Comparison of ENCODE assay signal across 8 cellular contexts in genomic region chr2:73985318-73986084, GRCh38. TPM values are rescaled to one million over a fixed set of nuclear protein-coding genes. Genes with fewer than 3 reads are reported as not detected.
DNase-seq lines count a peak whose midpoint lies in the region; ATAC-seq and TF ChIP-seq lines count a peak whose summit lies in the region.

No MANE protein-coding gene starts in this region.

- no peak for TF ChIP-seq CTCF in Calu3 (IDR thresholded peaks at IDR 0.05; ENCODE audit: unreplicated experiment)
- TF ChIP-seq CTCF in testis (IDR thresholded peaks at IDR 0.05): no peak

- H3K27ac Mint-ChIP-seq in Calu3 (ENCODE audit: unreplicated experiment): peak overlapping the region; percentile 74
- H3K27ac Mint-ChIP-seq in activated CD4-positive, alpha-beta T cell treated with anti-CD3 and anti-CD28 coated beads, Interleukin-2, amount 10 ng/mL, durations not matched to agents 24 days and 14 days: peak overlapping the region; percentile 88

- peak overlapping the region; percentile 3; the same call in 1 of the 2 replicates for H3K27ac ChIP-seq in Karpas-422 (ENCODE audit: low read length)
- peak overlapping the region; percentile 73 for H3K27ac ChIP-seq in muscle layer of colon (ENCODE audit: low read depth, low read length)
- peak overlapping the region in 1 of 2 donors; percentile 57 for H3K27ac ChIP-seq in testis

- H3K36me3 ChIP-seq in Karpas-422 (ENCODE audit: insufficient read depth, low read length) (peaks cover 26% of the 10 kb centered on the region), muscle layer of colon (ENCODE audit: insufficient read depth, low read length) (no peaks in the 10 kb centered on the region), testis (ENCODE audit: low read depth, missing control alignments) (no peaks in the 10 kb centered on the region)

- intact Hi-C loops in Calu3 (cut with micrococcal nuclease; ENCODE audit: unreplicated experiment) (no loop called here), testis (cut with DNase I; ENCODE audit: low total_unique reads) (no loop called here)
- intact Hi-C loops in activated CD4-positive, alpha-beta T cell treated with anti-CD3 and anti-CD28 coated beads, Interleukin-2, amount 10 ng/mL, durations not matched to agents 24 days and 14 days (cut with micrococcal nuclease): loop anchor here (1.0 to 5.0 kb wide), 6 partner anchors 13 to 161 kb away; partner anchors contain the start of genes BOLA3, DGUOK and STAMBP

- peaks cover 58% of the 10 kb centered on the region for H3K4me1 ChIP-seq in Karpas-422 (ENCODE audit: low read length)
- H3K4me1 ChIP-seq in muscle layer of colon (ENCODE audit: insufficient read depth, low read length): peaks cover 37% of the 10 kb centered on the region
- peaks cover 19% of the 10 kb centered on the region for H3K4me1 ChIP-seq in testis

- H2AFZ ChIP-seq in Karpas-422 (ENCODE audit: low read length): peak overlapping the region; percentile 25

- DNase-seq in Calu3 (peak; percentile 28), Karpas-422 (peak; percentile 81), testis (no peak), occipital lobe (lab: John Stamatoyannopoulos, UW) (no peak)
- DNase-seq in activated CD4-positive, alpha-beta T cell treated with anti-CD3 and anti-CD28 coated beads, Interleukin-2, amount 10 ng/mL, durations not matched to agents 24 days and 14 days: peak; percentile 83
- DNase-seq in effector CD8-positive, alpha-beta T cell (lab: John Stamatoyannopoulos, UW): peak; percentile 43

- H4K20me1 ChIP-seq in Karpas-422 (ENCODE audit: insufficient read depth, low read depth, low read length): peaks cover 33% of the 10 kb centered on the region

- TF ChIP-seq POLR2A in testis (IDR thresholded peaks at IDR 0.05): no peak

- H3K4me3 Mint-ChIP-seq in Calu3 (ENCODE audit: low read depth, unreplicated experiment): peak overlapping the region; percentile 81
- peak overlapping the region; percentile 87 for H3K4me3 Mint-ChIP-seq in activated CD4-positive, alpha-beta T cell treated with anti-CD3 and anti-CD28 coated beads, Interleukin-2, amount 10 ng/mL, durations not matched to agents 24 days and 14 days

- no peaks in the 10 kb centered on the region for H3K9me2 ChIP-seq in Karpas-422 (replicated peaks; ENCODE audit: insufficient read depth, low read length)

- H3K9ac ChIP-seq in Karpas-422 (ENCODE audit: low read length): peak overlapping the region; percentile 80
- H3K9ac ChIP-seq in muscle layer of colon (ENCODE audit: low read length): no peak overlapping the region

- no peaks in the 10 kb centered on the region; the same call in 1 of the 2 replicates for H3K27me3 ChIP-seq in Karpas-422 (ENCODE audit: low read length)
- peaks cover 0 to 6% of the 10 kb centered on the region in 2 donors for H3K27me3 ChIP-seq in muscle layer of colon (ENCODE audit: control insufficient read depth in 1 of 2, insufficient read depth in 2 of 2, low read length in 2 of 2)
- H3K27me3 ChIP-seq in testis: no peaks in the 10 kb centered on the region

- H3K79me2 ChIP-seq in Karpas-422 (ENCODE audit: low read length): peaks cover 51% of the 10 kb centered on the region

- H3K4me2 ChIP-seq in Karpas-422 (ENCODE audit: low read depth, low read length, poor library complexity, severe bottlenecking): peak overlapping the region; percentile 76

- 11 to 13% methylated on average over 15 to 23 of the region's 64 CpGs for WGBS in testis, 2 donors

- no TSS peak for BruUV-seq in Calu3 (replicated peaks; lab: Mats Ljungman, UMichigan)

- H3K36me3 Mint-ChIP-seq in Calu3 (ENCODE audit: insufficient read depth, unreplicated experiment): peaks cover 85% of the 10 kb centered on the region
- H3K36me3 Mint-ChIP-seq in activated CD4-positive, alpha-beta T cell treated with anti-CD3 and anti-CD28 coated beads, Interleukin-2, amount 10 ng/mL, durations not matched to agents 24 days and 14 days (ENCODE audit: low read depth): peaks cover 38% of the 10 kb centered on the region

- H3K4me1 Mint-ChIP-seq in Calu3 (ENCODE audit: low read depth, unreplicated experiment): peaks cover 72% of the 10 kb centered on the region
- H3K4me1 Mint-ChIP-seq in activated CD4-positive, alpha-beta T cell treated with anti-CD3 and anti-CD28 coated beads, Interleukin-2, amount 10 ng/mL, durations not matched to agents 24 days and 14 days: peaks cover 72% of the 10 kb centered on the region

- no peaks in the 10 kb centered on the region for H3K9me3 Mint-ChIP-seq in Calu3 (ENCODE audit: low read depth, unreplicated experiment)
- peaks cover under 1% of the 10 kb centered on the region for H3K9me3 Mint-ChIP-seq in activated CD4-positive, alpha-beta T cell treated with anti-CD3 and anti-CD28 coated beads, Interleukin-2, amount 10 ng/mL, durations not matched to agents 24 days and 14 days

- H3K27me3 Mint-ChIP-seq in Calu3 (ENCODE audit: unreplicated experiment): no peaks in the 10 kb centered on the region
- H3K27me3 Mint-ChIP-seq in activated CD4-positive, alpha-beta T cell treated with anti-CD3 and anti-CD28 coated beads, Interleukin-2, amount 10 ng/mL, durations not matched to agents 24 days and 14 days: peaks cover 9% of the 10 kb centered on the region

- H3K9me3 ChIP-seq in Karpas-422 (ENCODE audit: low read length) (no peaks in the 10 kb centered on the region), muscle layer of colon (ENCODE audit: low read length) (no peaks in the 10 kb centered on the region), testis (no peaks in the 10 kb centered on the region)

- H3K4me3 ChIP-seq in Karpas-422 (ENCODE audit: low read length) (peak overlapping the region; percentile 76), muscle layer of colon (ENCODE audit: low read depth in 1 of 2, low read length in 2 of 2) (peak overlapping the region; percentile 45 to 60), testis (peak overlapping the region; percentile 51 to 59)

- CTCF ChIA-PET in Calu3 (lab: Charles Lee): interaction anchor here (2.6 kb wide), 1 partner anchor 10 kb away, joined by 5 read pairs; no protein-coding TSS in a partner anchor

- ATAC-seq in GM21423 (IDR thresholded peaks at IDR 0.05; ENCODE audit: unreplicated experiment): peak; percentile 37

RNA-seq across cellular contexts. Expression of gene TET3, which starts 0.8 kb away (rescaled TPM):
- total RNA-seq in Calu3 (2022) (23.3 and 24.4 TPM in 2 replicates), testis (10 to 100 TPM in 1 of 2 donors, 1 to 10 TPM in 1; 9.7 to 12.2 TPM), occipital lobe (20.9 TPM)
- total RNA-seq in Karpas-422 (2014; rRNA removed; shearing (Covaris generic); ENCODE audit: low replicate concordance): 11.6 and 13.6 TPM in 2 replicates
- 20.7 and 22.0 TPM in 2 replicates for total RNA-seq in activated CD4-positive, alpha-beta T cell treated with anti-CD3 and anti-CD28 coated beads, Interleukin-2, amount 10 ng/mL, durations not matched to agents 24 days and 14 days
- polyA plus RNA-seq in testis (ENCODE audit: insufficient read depth, low read depth, low replicate concordance): 4.3 TPM

RNA-seq across cellular contexts. Expression of gene DGUOK, which starts 58.8 kb away (rescaled TPM):
- total RNA-seq in Calu3 (2022) (78.6 and 82.8 TPM in 2 replicates), testis (10 to 100 TPM; 91.0 to 93.9 TPM), occipital lobe (45.7 TPM)
- 88.0 and 130 TPM in 2 replicates for total RNA-seq in Karpas-422 (2014; rRNA removed; shearing (Covaris generic); ENCODE audit: low replicate concordance)
- total RNA-seq in activated CD4-positive, alpha-beta T cell treated with anti-CD3 and anti-CD28 coated beads, Interleukin-2, amount 10 ng/mL, durations not matched to agents 24 days and 14 days: 88.9 and 94.9 TPM in 2 replicates
- polyA plus RNA-seq in testis (ENCODE audit: insufficient read depth, low read depth, low replicate concordance): 87.7 TPM

Comparison
In these comparisons a context has a peak if more than half of its experiments do, and no peak if none do; other contexts are left out.
1. DNase-seq: peak in Calu3 (single experiment), Karpas-422 (single experiment), activated CD4-positive, alpha-beta T cell treated with anti-CD3 and anti-CD28 coated beads, Interleukin-2, amount 10 ng/mL, durations not matched to agents 24 days and 14 days (single experiment) and effector CD8-positive, alpha-beta T cell (single experiment); none in testis (single experiment) and occipital lobe (single experiment).
2. Peak in every context shown above with its lines, with median percentiles within 50 percentile points of each other: H3K4me3 ChIP-seq.